ENCODE assay signal across 23 cellular contexts in the genomic region with DNA sequence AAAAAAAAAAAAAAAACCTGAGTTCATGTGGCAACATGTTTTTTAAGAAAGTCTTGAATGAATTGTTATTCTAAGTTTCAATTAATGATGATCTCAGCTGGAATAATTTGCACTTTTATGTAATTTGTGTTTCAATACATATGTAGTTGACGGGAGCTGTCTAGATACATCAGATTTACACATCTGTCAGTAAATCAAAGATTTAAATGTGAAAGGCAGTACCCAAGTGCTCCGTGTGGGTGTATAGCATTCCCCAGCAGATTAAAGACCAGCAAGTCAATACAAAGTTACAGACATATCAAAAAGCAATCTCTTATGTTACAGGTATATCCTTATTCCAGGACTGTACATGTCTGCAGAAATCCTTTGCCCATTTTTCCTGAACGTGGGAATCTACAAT.
"Had no signal": no experiment of that assay in that cellular context is flagged by ENCODE, and none has a peak within 500 bp of the region (broad histone marks: within the 10 kb centered on the region; RNA-seq: fewer than 3 reads in every experiment).

No MANE protein-coding gene starts in this region.

- H3K27me3 ChIP-seq: colonic mucosa, foreskin keratinocyte, heart right ventricle, neutrophil, pancreas, suprapubic skin had no signal

- H3K4me3 ChIP-seq: colonic mucosa, heart right ventricle, lower lobe of right lung, pancreas, suprapubic skin had no signal

- H3K9me3 ChIP-seq: colonic mucosa, heart right ventricle, lower lobe of right lung, neutrophil, pancreas, suprapubic skin had no signal

- DNase-seq: colonic mucosa; effector CD8-positive, alpha-beta T cell; endodermal cell; foreskin keratinocyte; glutamatergic neuron; heart right ventricle; hippocampal formation; islet precursor cell; kidney glomerular epithelial cell; left colon; left ventricle myocardium superior; lower lobe of right lung; natural killer cell; pancreas; right cardiac atrium; small intestine; stimulated activated CD4-positive, alpha-beta T cell treated with anti-CD3 and anti-CD28 coated beads, Interleukin-15, amount 100 ng/mL, for 24 hours; stimulated activated CD4-positive, alpha-beta T cell treated with anti-CD3 and anti-CD28 coated beads, Interleukin-2, amount 100 ng/mL, for 48 hours; stimulated activated naive B cell treated with anti-CD40 and anti-IgM and Interleukin-4, amounts not matched to agents 10 μg/mL and 1 μg/mL and 100 μg/mL, for 72 hours had no signal

- FAIRE-seq: pancreas, small intestine had no signal

- H3K27ac ChIP-seq: colonic mucosa, epithelial cell of prostate, foreskin keratinocyte, lower lobe of right lung, neutrophil, pancreas, suprapubic skin had no signal

- H3K36me3 ChIP-seq: colonic mucosa, heart right ventricle, lower lobe of right lung, neutrophil, pancreas, suprapubic skin had no signal

- ATAC-seq: esophagus mucosa; foreskin keratinocyte; heart right ventricle; left colon; left ventricle myocardium superior; lower lobe of right lung; natural killer cell; pancreas; right cardiac atrium; stimulated activated naive B cell treated with anti-CD40 and anti-IgM and Interleukin-4, amounts not matched to agents 10 μg/mL and 1 μg/mL and 100 μg/mL, for 72 hours had no signal

- H3K4me1 ChIP-seq: colonic mucosa, lower lobe of right lung, pancreas had no signal
